3 cellular contexts compared by ENCODE assay signal in the genomic region with DNA sequence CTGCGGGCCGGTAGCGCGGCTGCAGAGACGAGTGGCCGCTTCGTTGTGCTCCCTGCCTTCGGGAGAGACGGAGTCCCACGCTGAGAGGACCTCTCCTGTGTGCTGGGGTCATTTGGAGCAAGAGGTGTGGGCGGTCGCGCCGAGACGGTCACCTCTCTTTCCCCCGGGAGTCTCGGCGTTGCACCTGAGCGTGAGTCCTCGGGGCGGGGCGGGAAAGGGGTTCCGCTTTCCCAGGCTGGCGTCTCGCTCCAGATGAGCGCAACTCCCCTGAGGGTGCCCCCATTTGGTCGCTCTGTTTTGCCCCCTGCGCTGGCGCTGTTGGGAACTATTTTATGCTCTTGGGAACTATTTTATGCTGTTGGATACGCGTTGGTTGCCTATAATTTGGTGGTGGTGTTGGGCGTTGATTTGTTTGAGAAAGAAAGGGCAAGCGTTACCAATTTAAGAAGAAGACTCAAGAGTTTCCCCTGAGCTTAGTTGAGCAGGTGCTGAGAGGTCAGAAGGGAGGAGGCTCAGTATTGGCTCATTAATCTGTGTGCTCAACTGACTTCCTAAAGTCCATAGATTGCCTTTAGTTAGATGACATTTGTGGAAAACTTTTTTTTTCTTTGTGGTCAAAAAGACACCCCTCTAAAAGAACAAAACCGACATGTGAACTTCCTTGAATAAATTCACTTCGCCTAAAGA.
TF ChIP-seq lines count a peak whose summit lies in the region.

No MANE protein-coding gene starts in this region.

TF ChIP-seq in Ishikawa, 13 proteins besides CTCF, POLR2A, EP300 and RAD21:
- TF ChIP-seq, protein P1, sequence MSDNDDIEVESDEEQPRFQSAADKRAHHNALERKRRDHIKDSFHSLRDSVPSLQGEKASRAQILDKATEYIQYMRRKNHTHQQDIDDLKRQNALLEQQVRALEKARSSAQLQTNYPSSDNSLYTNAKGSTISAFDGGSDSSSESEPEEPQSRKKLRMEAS (IDR thresholded peaks at IDR 0.05), result no peak; the same call in 1 of the 2 replicates
- TF ChIP-seq TAF1 (IDR thresholded peaks at IDR 0.05; ENCODE audit: low read depth) (peak; percentile 2; the same call in 1 of the 2 replicates), CREB1 (IDR thresholded peaks at IDR 0.05; ENCODE audit: low read depth) (no peak), CEBPB (IDR thresholded peaks at IDR 0.05) (no peak), TEAD4 (IDR thresholded peaks at IDR 0.05) (no peak), ZBTB7A (IDR thresholded peaks at IDR 0.05; ENCODE audit: low read depth) (no peak), YY1 (IDR thresholded peaks at IDR 0.05; ENCODE audit: low read depth) (no peak)
- TF ChIP-seq, protein P2, sequence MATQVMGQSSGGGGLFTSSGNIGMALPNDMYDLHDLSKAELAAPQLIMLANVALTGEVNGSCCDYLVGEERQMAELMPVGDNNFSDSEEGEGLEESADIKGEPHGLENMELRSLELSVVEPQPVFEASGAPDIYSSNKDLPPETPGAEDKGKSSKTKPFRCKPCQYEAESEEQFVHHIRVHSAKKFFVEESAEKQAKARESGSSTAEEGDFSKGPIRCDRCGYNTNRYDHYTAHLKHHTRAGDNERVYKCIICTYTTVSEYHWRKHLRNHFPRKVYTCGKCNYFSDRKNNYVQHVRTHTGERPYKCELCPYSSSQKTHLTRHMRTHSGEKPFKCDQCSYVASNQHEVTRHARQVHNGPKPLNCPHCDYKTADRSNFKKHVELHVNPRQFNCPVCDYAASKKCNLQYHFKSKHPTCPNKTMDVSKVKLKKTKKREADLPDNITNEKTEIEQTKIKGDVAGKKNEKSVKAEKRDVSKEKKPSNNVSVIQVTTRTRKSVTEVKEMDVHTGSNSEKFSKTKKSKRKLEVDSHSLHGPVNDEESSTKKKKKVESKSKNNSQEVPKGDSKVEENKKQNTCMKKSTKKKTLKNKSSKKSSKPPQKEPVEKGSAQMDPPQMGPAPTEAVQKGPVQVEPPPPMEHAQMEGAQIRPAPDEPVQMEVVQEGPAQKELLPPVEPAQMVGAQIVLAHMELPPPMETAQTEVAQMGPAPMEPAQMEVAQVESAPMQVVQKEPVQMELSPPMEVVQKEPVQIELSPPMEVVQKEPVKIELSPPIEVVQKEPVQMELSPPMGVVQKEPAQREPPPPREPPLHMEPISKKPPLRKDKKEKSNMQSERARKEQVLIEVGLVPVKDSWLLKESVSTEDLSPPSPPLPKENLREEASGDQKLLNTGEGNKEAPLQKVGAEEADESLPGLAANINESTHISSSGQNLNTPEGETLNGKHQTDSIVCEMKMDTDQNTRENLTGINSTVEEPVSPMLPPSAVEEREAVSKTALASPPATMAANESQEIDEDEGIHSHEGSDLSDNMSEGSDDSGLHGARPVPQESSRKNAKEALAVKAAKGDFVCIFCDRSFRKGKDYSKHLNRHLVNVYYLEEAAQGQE (IDR thresholded peaks at IDR 0.05; ENCODE audit: low read depth), result no peak

TF ChIP-seq in SK-N-SH, 30 proteins besides CTCF, POLR2A, EP300 and RAD21 (continued from another document):
- no peak for TF ChIP-seq POLR2AphosphoS5 (IDR thresholded peaks at IDR 0.05; ENCODE audit: low read depth, low read length)
- TF ChIP-seq, protein P3, sequence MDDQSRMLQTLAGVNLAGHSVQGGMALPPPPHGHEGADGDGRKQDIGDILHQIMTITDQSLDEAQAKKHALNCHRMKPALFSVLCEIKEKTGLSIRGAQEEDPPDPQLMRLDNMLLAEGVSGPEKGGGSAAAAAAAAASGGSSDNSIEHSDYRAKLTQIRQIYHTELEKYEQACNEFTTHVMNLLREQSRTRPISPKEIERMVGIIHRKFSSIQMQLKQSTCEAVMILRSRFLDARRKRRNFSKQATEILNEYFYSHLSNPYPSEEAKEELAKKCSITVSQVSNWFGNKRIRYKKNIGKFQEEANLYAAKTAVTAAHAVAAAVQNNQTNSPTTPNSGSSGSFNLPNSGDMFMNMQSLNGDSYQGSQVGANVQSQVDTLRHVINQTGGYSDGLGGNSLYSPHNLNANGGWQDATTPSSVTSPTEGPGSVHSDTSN (IDR thresholded peaks at IDR 0.05), result no peak
- no peak for TF ChIP-seq SMC3 (IDR thresholded peaks at IDR 0.05; ENCODE audit: low read depth, low read length)
- no peak for TF ChIP-seq TAF1 (IDR thresholded peaks at IDR 0.05; ENCODE audit: borderline replicate concordance, low read depth, low read length)

TF ChIP-seq in K562, 482 proteins besides CTCF, POLR2A, EP300 and RAD21 (continued from another document and continues in another):
- TF ChIP-seq, protein P4, sequence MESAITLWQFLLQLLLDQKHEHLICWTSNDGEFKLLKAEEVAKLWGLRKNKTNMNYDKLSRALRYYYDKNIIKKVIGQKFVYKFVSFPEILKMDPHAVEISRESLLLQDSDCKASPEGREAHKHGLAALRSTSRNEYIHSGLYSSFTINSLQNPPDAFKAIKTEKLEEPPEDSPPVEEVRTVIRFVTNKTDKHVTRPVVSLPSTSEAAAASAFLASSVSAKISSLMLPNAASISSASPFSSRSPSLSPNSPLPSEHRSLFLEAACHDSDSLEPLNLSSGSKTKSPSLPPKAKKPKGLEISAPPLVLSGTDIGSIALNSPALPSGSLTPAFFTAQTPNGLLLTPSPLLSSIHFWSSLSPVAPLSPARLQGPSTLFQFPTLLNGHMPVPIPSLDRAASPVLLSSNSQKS (CRISPR knock-in tag; IDR thresholded peaks at IDR 0.05), result no peak
- TF ChIP-seq STAT5B (CRISPR knock-in tag; IDR thresholded peaks at IDR 0.05), result no peak
- TF ChIP-seq, protein P5, sequence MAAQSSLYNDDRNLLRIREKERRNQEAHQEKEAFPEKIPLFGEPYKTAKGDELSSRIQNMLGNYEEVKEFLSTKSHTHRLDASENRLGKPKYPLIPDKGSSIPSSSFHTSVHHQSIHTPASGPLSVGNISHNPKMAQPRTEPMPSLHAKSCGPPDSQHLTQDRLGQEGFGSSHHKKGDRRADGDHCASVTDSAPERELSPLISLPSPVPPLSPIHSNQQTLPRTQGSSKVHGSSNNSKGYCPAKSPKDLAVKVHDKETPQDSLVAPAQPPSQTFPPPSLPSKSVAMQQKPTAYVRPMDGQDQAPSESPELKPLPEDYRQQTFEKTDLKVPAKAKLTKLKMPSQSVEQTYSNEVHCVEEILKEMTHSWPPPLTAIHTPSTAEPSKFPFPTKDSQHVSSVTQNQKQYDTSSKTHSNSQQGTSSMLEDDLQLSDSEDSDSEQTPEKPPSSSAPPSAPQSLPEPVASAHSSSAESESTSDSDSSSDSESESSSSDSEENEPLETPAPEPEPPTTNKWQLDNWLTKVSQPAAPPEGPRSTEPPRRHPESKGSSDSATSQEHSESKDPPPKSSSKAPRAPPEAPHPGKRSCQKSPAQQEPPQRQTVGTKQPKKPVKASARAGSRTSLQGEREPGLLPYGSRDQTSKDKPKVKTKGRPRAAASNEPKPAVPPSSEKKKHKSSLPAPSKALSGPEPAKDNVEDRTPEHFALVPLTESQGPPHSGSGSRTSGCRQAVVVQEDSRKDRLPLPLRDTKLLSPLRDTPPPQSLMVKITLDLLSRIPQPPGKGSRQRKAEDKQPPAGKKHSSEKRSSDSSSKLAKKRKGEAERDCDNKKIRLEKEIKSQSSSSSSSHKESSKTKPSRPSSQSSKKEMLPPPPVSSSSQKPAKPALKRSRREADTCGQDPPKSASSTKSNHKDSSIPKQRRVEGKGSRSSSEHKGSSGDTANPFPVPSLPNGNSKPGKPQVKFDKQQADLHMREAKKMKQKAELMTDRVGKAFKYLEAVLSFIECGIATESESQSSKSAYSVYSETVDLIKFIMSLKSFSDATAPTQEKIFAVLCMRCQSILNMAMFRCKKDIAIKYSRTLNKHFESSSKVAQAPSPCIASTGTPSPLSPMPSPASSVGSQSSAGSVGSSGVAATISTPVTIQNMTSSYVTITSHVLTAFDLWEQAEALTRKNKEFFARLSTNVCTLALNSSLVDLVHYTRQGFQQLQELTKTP (IDR thresholded peaks at IDR 0.05; ENCODE audit: low read depth in 1 of 2, partially characterized antibody in 2 of 2), result peak in 1 of 2 experiments; percentile 87
- peak; percentile 31; the same call in 1 of the 2 replicates for TF ChIP-seq BCOR (IDR thresholded peaks at IDR 0.05)
- TF ChIP-seq, protein P6, sequence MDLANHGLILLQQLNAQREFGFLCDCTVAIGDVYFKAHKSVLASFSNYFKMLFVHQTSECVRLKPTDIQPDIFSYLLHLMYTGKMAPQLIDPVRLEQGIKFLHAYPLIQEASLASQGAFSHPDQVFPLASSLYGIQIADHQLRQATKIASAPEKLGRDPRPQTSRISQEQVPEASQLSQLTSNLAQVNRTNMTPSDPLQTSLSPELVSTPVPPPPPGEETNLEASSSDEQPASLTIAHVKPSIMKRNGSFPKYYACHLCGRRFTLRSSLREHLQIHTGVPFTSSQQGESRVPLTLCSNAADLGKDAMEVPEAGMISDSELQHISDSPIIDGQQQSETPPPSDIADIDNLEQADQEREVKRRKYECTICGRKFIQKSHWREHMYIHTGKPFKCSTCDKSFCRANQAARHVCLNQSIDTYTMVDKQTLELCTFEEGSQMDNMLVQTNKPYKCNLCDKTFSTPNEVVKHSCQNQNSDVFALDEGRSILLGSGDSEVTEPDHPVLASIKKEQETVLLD (IDR thresholded peaks at IDR 0.05), result peak; percentile 56
- no peak for TF ChIP-seq NR4A1 (CRISPR knock-in tag; IDR thresholded peaks at IDR 0.05)
- no peak for TF ChIP-seq NR4A1 (tag; IDR thresholded peaks at IDR 0.05)
- 0 out of 2 replicates have a peak, but pooled peaks have one; percentile 35 for TF ChIP-seq SMARCA5 (IDR thresholded peaks at IDR 0.05)
- TF ChIP-seq, protein P7, sequence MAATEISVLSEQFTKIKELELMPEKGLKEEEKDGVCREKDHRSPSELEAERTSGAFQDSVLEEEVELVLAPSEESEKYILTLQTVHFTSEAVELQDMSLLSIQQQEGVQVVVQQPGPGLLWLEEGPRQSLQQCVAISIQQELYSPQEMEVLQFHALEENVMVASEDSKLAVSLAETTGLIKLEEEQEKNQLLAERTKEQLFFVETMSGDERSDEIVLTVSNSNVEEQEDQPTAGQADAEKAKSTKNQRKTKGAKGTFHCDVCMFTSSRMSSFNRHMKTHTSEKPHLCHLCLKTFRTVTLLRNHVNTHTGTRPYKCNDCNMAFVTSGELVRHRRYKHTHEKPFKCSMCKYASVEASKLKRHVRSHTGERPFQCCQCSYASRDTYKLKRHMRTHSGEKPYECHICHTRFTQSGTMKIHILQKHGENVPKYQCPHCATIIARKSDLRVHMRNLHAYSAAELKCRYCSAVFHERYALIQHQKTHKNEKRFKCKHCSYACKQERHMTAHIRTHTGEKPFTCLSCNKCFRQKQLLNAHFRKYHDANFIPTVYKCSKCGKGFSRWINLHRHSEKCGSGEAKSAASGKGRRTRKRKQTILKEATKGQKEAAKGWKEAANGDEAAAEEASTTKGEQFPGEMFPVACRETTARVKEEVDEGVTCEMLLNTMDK (IDR thresholded peaks at IDR 0.05; ENCODE audit: borderline replicate concordance, insufficient read depth, low read depth, low read length, poor library complexity, severe bottlenecking), result no peak
- TF ChIP-seq ZNF224 (CRISPR knock-in tag; IDR thresholded peaks at IDR 0.05), result no peak
- peak; percentile 91 for TF ChIP-seq CHD1 (IDR thresholded peaks at IDR 0.05; ENCODE audit: low read length)
- TF ChIP-seq, protein P8, sequence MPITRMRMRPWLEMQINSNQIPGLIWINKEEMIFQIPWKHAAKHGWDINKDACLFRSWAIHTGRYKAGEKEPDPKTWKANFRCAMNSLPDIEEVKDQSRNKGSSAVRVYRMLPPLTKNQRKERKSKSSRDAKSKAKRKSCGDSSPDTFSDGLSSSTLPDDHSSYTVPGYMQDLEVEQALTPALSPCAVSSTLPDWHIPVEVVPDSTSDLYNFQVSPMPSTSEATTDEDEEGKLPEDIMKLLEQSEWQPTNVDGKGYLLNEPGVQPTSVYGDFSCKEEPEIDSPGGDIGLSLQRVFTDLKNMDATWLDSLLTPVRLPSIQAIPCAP (CRISPR knock-in tag; IDR thresholded peaks at IDR 0.05; ENCODE audit: borderline replicate concordance), result no peak
- peak; percentile 24; the same call in 1 of the 2 replicates for TF ChIP-seq CBX1 (IDR thresholded peaks at IDR 0.05; ENCODE audit: low read depth)
- 0 out of 2 replicates have a peak, but pooled peaks have one; percentile 59 for TF ChIP-seq NBN (IDR thresholded peaks at IDR 0.05; ENCODE audit: low read depth)
- no peak for TF ChIP-seq ZNF263 (CRISPR knock-in tag; IDR thresholded peaks at IDR 0.05; ENCODE audit: borderline replicate concordance)
- peak; percentile 54; the same call in 1 of the 2 replicates for TF ChIP-seq ETV1 (tag; conservative IDR thresholded peaks at IDR 0.05; ENCODE audit: low read depth)
- no peak for TF ChIP-seq ZNF766 (CRISPR knock-in tag; conservative IDR thresholded peaks at IDR 0.05)
- TF ChIP-seq PTBP1 (IDR thresholded peaks at IDR 0.05; ENCODE audit: low read depth, low read length), result no peak
- TF ChIP-seq CC2D1A (IDR thresholded peaks at IDR 0.05), result 0 out of 2 replicates have a peak, but pooled peaks have one; percentile 24
- TF ChIP-seq, protein P9, sequence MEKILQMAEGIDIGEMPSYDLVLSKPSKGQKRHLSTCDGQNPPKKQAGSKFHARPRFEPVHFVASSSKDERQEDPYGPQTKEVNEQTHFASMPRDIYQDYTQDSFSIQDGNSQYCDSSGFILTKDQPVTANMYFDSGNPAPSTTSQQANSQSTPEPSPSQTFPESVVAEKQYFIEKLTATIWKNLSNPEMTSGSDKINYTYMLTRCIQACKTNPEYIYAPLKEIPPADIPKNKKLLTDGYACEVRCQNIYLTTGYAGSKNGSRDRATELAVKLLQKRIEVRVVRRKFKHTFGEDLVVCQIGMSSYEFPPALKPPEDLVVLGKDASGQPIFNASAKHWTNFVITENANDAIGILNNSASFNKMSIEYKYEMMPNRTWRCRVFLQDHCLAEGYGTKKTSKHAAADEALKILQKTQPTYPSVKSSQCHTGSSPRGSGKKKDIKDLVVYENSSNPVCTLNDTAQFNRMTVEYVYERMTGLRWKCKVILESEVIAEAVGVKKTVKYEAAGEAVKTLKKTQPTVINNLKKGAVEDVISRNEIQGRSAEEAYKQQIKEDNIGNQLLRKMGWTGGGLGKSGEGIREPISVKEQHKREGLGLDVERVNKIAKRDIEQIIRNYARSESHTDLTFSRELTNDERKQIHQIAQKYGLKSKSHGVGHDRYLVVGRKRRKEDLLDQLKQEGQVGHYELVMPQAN (IDR thresholded peaks at IDR 0.05; ENCODE audit: borderline replicate concordance), result peak; percentile 63; the same call in 1 of the 2 replicates
- no peak for TF ChIP-seq HDAC3 (IDR thresholded peaks at IDR 0.05; ENCODE audit: borderline replicate concordance, partially characterized antibody)
- TF ChIP-seq, protein P10, sequence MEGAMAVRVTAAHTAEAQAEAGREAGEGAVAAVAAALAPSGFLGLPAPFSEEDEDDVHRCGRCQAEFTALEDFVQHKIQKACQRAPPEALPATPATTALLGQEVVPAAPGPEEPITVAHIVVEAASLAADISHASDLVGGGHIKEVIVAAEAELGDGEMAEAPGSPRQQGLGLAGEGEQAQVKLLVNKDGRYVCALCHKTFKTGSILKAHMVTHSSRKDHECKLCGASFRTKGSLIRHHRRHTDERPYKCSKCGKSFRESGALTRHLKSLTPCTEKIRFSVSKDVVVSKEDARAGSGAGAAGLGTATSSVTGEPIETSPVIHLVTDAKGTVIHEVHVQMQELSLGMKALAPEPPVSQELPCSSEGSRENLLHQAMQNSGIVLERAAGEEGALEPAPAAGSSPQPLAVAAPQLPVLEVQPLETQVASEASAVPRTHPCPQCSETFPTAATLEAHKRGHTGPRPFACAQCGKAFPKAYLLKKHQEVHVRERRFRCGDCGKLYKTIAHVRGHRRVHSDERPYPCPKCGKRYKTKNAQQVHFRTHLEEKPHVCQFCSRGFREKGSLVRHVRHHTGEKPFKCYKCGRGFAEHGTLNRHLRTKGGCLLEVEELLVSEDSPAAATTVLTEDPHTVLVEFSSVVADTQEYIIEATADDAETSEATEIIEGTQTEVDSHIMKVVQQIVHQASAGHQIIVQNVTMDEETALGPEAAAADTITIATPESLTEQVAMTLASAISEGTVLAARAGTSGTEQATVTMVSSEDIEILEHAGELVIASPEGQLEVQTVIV (CRISPR knock-in tag; IDR thresholded peaks at IDR 0.05; ENCODE audit: borderline replicate concordance), result no peak
